Comparison of ENCODE assay signal across 8 cellular contexts in the genomic region with DNA sequence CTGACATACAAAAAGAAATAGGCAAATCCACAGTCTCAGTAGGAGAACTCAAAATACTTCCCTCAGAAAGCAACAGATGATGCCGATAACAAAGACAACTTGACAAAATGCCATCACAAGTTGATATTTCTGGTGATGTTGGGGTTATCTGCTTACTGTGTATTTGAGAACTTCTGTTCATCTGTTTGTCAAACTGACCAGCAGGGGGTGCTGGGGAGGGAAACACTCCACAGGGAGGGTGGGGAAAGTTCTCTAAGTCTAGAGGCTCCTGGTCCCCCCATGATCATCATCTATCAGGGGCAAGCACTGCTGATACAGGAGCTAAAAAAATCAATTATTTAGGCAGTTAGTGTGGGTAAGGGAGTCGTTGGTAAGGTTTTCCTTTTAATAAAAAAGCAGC. TPM values are rescaled to one million over a fixed set of nuclear protein-coding genes. Genes with fewer than 3 reads are reported as not detected.
DNase-seq lines count a peak whose midpoint lies in the region; ATAC-seq and TF ChIP-seq lines count a peak whose summit lies in the region.

No MANE protein-coding gene starts in this region.

- H3K4me1 ChIP-seq in neural progenitor cell: no peaks in the 10 kb centered on the region

- peaks cover 7% of the 10 kb centered on the region for H3K27me3 ChIP-seq in neural progenitor cell

- H3K4me3 ChIP-seq in cardiac fibroblast (replicated peaks in 1 of 2; ENCODE audit: low read depth in 2 of 2, low read length in 2 of 2) (no peak overlapping the region), neural progenitor cell (no peak overlapping the region)

- no peak overlapping the region for H3K4me2 ChIP-seq in neural progenitor cell

- no peaks in the 10 kb centered on the region for H3K9me3 Mint-ChIP-seq in neural progenitor cell

- H3K27ac Mint-ChIP-seq in neural progenitor cell: no peak overlapping the region

- H3F3A ChIP-seq in neural progenitor cell (ENCODE audit: low read depth): peaks cover 6% of the 10 kb centered on the region

- no peaks in the 10 kb centered on the region for H3K9me3 ChIP-seq in neural progenitor cell (ENCODE audit: low read depth)

- H2AFZ ChIP-seq in neural progenitor cell (replicated peaks): no peak overlapping the region

- no peak overlapping the region for H3K9ac ChIP-seq in neural progenitor cell

- H4K20me1 ChIP-seq in neural progenitor cell (ENCODE audit: low read depth): no peaks in the 10 kb centered on the region

- H3K36me3 ChIP-seq in neural progenitor cell: no peaks in the 10 kb centered on the region

- TF ChIP-seq CTCF in cardiac fibroblast (IDR thresholded peaks at IDR 0.05; ENCODE audit: low read depth, low read length): peak; percentile 27
- peak; percentile 58 for TF ChIP-seq CTCF in neural progenitor cell (IDR thresholded peaks at IDR 0.05)

- no peaks in the 10 kb centered on the region for H3K79me2 ChIP-seq in neural progenitor cell (ENCODE audit: low read depth)

- DNase-seq in COLO668 (lab: John Stamatoyannopoulos, UW; ENCODE audit: unreplicated experiment) (peak; percentile 39), NCI-H69 (lab: John Stamatoyannopoulos, UW) (peak; percentile 34), cardiac fibroblast (ENCODE audit: low read depth in 2 of 2) (peak in 1 of 2 donors; percentile 3), neural progenitor cell (ENCODE audit: low spot score) (peak; percentile 49), OCI-M2 (lab: John Stamatoyannopoulos, UW; ENCODE audit: unreplicated experiment) (no peak), T1000 (lab: John Stamatoyannopoulos, UW) (no peak)

- ATAC-seq in GM21390 (IDR thresholded peaks at IDR 0.05; ENCODE audit: unreplicated experiment): peak; percentile 70
- no peak for ATAC-seq in HG03469 (IDR thresholded peaks at IDR 0.05; ENCODE audit: unreplicated experiment)

- H3K36me3 Mint-ChIP-seq in neural progenitor cell: no peaks in the 10 kb centered on the region

- peaks cover 2% of the 10 kb centered on the region for H3K27me3 Mint-ChIP-seq in neural progenitor cell (ENCODE audit: insufficient read depth, low read depth)

- H3K27ac ChIP-seq in neural progenitor cell: no peak overlapping the region

- H3K4me3 Mint-ChIP-seq in neural progenitor cell: no peak overlapping the region

- no peaks in the 10 kb centered on the region for H3K4me1 Mint-ChIP-seq in neural progenitor cell

RNA-seq across cellular contexts. Expression of gene GLYATL1, which starts 19.2 kb away (rescaled TPM):
- total RNA-seq in neural progenitor cell (ENCODE audit: low replicate concordance): 9.1 and 10.9 TPM in 2 replicates

Comparison
In these comparisons a context has a peak if more than half of its experiments do, and no peak if none do; other contexts are left out.
1. DNase-seq: peak in COLO668 (single experiment), NCI-H69 (single experiment) and neural progenitor cell (single experiment); none in OCI-M2 (single experiment) and T1000 (single experiment).